In the genomic region with DNA sequence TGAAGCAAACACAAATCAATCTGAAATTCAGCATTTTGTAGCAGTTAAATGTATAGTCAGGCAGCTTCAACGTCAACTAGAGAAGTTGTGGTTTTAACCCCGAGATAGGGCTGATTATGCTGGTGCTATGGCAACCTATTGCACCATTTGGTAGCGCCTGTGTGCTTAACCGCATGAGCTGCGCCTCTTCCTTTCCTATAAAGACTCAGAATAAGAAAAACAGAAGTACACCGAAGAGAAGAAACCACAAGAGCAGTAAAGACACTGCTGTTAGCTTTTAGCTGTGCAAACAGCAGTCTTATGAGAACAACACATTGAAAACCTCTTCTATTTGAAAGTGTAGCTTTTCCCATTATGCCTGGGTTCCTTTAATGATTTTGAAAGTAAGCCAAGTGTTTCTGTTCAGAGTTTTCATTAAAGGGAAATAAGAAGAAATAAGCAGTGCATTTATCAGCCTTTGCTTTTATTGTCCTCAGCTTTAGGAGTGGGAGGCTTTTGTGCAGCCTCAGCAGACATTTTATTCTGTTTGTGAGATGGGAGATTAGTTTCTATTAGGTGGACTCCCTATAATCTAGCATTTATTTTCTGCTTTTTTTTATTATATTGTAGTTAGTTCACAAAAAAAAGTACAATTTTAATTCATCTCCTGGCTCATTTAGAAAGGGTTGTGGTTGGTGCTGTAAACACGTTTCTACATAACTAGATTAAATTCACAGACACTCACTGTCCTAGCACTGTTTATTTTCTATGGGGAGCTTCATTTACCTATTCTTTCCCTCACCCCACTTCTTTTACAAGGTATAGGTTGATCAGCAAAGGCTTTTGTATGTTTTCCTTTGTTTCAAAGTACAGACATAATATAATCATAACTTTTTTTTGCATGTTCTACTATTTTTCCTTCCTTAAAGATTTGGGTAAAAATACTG, we compare ENCODE assay signal across 8 cellular contexts. TPM values are rescaled to one million over a fixed set of nuclear protein-coding genes. Genes with fewer than 3 reads are reported as not detected.
DNase-seq lines count a peak whose midpoint lies in the region; ATAC-seq and TF ChIP-seq lines count a peak whose summit lies in the region.

No MANE protein-coding gene starts in this region.

- peaks cover 0 to 3% (median 0%) of the 10 kb centered on the region in 7 donors for H3K9me3 Mint-ChIP-seq in CD14-positive monocyte

- H3K36me3 Mint-ChIP-seq in CD14-positive monocyte = peaks cover 38 to 48% of the 10 kb centered on the region in 2 donors

- H3K36me3 ChIP-seq in thymus (ENCODE audit: control insufficient read depth, insufficient read depth) = peaks cover 17% of the 10 kb centered on the region

- DNase-seq in CD14-positive monocyte (ENCODE audit: low spot score) = peak; percentile 96
- peak; percentile 92 for DNase-seq in NOMO-1 treated with dmso at 0.1 percent for 144 hours (lab: John Stamatoyannopoulos, UW; ENCODE audit: unreplicated experiment)
- DNase-seq in activated T-cell treated with anti-CD3 and anti-CD28 coated beads for 1 hour (ENCODE audit: low read depth) = peak; percentile 58
- DNase-seq in fibroblast of gingiva (ENCODE audit: low read depth) = peak; percentile 82
- DNase-seq in omental fat pad (ENCODE audit: low spot score) = no peak

- ATAC-seq in GM19351 (IDR thresholded peaks at IDR 0.05; ENCODE audit: unreplicated experiment) (peak; percentile 95), HG03432 (IDR thresholded peaks at IDR 0.05; ENCODE audit: unreplicated experiment) (peak; percentile 95), omental fat pad (ENCODE audit: low FRiP score) (peak; percentile 73)

- TF ChIP-seq CTCF in CD14-positive monocyte (IDR thresholded peaks at IDR 0.05) (no peak), omental fat pad (IDR thresholded peaks at IDR 0.05) (no peak)

- peak overlapping the region; percentile 88 for H3K27ac ChIP-seq in thymus (ENCODE audit: low read depth)

- H3K27ac Mint-ChIP-seq in CD14-positive monocyte = peak overlapping the region; percentile 93 to 99 (median 97)

- H3K27me3 Mint-ChIP-seq in CD14-positive monocyte (ENCODE audit: low read depth in 3 of 3) = no peaks in the 10 kb centered on the region

- H3K4me1 Mint-ChIP-seq in CD14-positive monocyte = peaks cover 83% of the 10 kb centered on the region

- peak overlapping the region; percentile 45 for H3K4me3 ChIP-seq in thymus (ENCODE audit: low read length)

- peak overlapping the region; percentile 27 to 76 for H3K4me3 Mint-ChIP-seq in CD14-positive monocyte

- peaks cover 22% of the 10 kb centered on the region for H3K4me1 ChIP-seq in thymus (ENCODE audit: control insufficient read depth, insufficient read depth, low read length)

- intact Hi-C loops in CD14-positive monocyte (cut with micrococcal nuclease) = loop anchor here (5.0 to 10.0 kb wide), 3 partner anchors 40 to 147 kb away; no protein-coding TSS in a partner anchor

- H3K9me3 ChIP-seq in thymus (ENCODE audit: control insufficient read depth) = no peaks in the 10 kb centered on the region

- 3% methylated on average over 7 of the region's 7 CpGs for WGBS in thymus

- H3K27me3 ChIP-seq in thymus (ENCODE audit: control insufficient read depth, insufficient read depth) = no peaks in the 10 kb centered on the region

RNA-seq across cellular contexts. Expression of a gene that starts 43.3 kb away (rescaled TPM):
- polyA plus RNA-seq in CD14-positive monocyte = 100 to 1,000 TPM; 667 to 992 TPM
- 100 to 1,000 TPM in 1 of 4 donors, 10 to 100 TPM in 3; 36.5 to 127 (median 67.1) TPM for total RNA-seq in omental fat pad
- polyA plus RNA-seq in thymus = 130 TPM
